In genomic region chr7:47418910-47419309, GRCh38 we compare ENCODE assay signal across 18 cellular contexts.
A peak's percentile ranks its signal among the peaks of the same experiment; 100 is the strongest.
DNase-seq lines count a peak whose midpoint lies in the region; ATAC-seq, FAIRE-seq and TF ChIP-seq lines count a peak whose summit lies in the region.
"Had no signal": no experiment of that assay in that cellular context is flagged by ENCODE, and none has a peak within 500 bp of the region (broad histone marks: within the 10 kb centered on the region; RNA-seq: fewer than 3 reads in every experiment).

No MANE protein-coding gene starts in this region.

- no peak overlapping the region for H2AFZ ChIP-seq in SK-N-SH (ENCODE audit: low read depth)

- no peaks in the 10 kb centered on the region for H3K79me2 ChIP-seq in SK-N-SH (ENCODE audit: insufficient read depth)

- no peaks in the 10 kb centered on the region for H4K20me1 ChIP-seq in SK-N-SH (ENCODE audit: insufficient read depth)

- TF ChIP-seq RAD21 in SK-N-SH (IDR thresholded peaks at IDR 0.05; ENCODE audit: low read length) = no peak

- intact Hi-C loops in left lung (cut with DNase I) = no loop called here

- WGBS in SK-N-SH (ENCODE audit: low lambda C conversion rate) = 74% methylated on average over 3 of the region's 3 CpGs

- H3K4me1 ChIP-seq in SK-N-SH (ENCODE audit: control insufficient read depth in 1 of 2, insufficient read depth in 2 of 2, low read depth in 1 of 2, low read length in 1 of 2) (peaks cover 0 to 3% of the 10 kb centered on the region in 2 experiments; a peak in 1 of 4 replicates), left lung (no peaks in the 10 kb centered on the region)

- TF ChIP-seq CTCF in SK-N-SH (IDR thresholded peaks at IDR 0.05) (no peak), brain microvascular endothelial cell (IDR thresholded peaks at IDR 0.05; ENCODE audit: low read depth, low read length, missing control alignments) (no peak), left lung (IDR thresholded peaks at IDR 0.05) (no peak)

- H3K4me2 ChIP-seq in SK-N-SH = no peak overlapping the region

- H3K27me3 ChIP-seq in SK-N-SH (ENCODE audit: insufficient read depth) (no peaks in the 10 kb centered on the region), brain microvascular endothelial cell (replicated peaks) (no peaks in the 10 kb centered on the region), left lung (no peaks in the 10 kb centered on the region)

- no peaks in the 10 kb centered on the region for H3K4me1 Mint-ChIP-seq in activated naive CD4-positive, alpha-beta T cell treated with anti-CD3 and anti-CD28 coated beads, Interleukin-2, amount 10 ng/mL, durations not matched to agents 7 days and 5 days

- H3K27ac ChIP-seq in SK-N-SH (ENCODE audit: low read depth in 2 of 2, low read length in 1 of 2) (no peak overlapping the region), brain microvascular endothelial cell (no peak overlapping the region), left lung (no peak overlapping the region)
- H3K27ac ChIP-seq: 22Rv1 had no signal

- H3K4me3 Mint-ChIP-seq in activated naive CD4-positive, alpha-beta T cell treated with anti-CD3 and anti-CD28 coated beads, Interleukin-2, amount 10 ng/mL, durations not matched to agents 7 days and 5 days = no peak overlapping the region
- H3K4me3 Mint-ChIP-seq: effector memory CD8-positive, alpha-beta T cell; naive B cell had no signal

- ATAC-seq in SK-N-SH treated with all-trans-retinoic acid at 6 μM for 48 hours (no peak), left lung (peak; percentile 14), HG03280 (IDR thresholded peaks at IDR 0.05; ENCODE audit: unreplicated experiment) (no peak)
- ATAC-seq: effector memory CD8-positive, alpha-beta T cell had no signal

- H3K4me3 ChIP-seq in SK-N-SH (ENCODE audit: low read depth in 2 of 2, low read length in 1 of 2) (no peak overlapping the region), brain microvascular endothelial cell (ENCODE audit: low read depth, low read length) (no peak overlapping the region), left lung (no peak overlapping the region)

- no peaks in the 10 kb centered on the region for H3F3A ChIP-seq in SK-N-SH (replicated peaks; ENCODE audit: insufficient read depth)

- in situ Hi-C loops in brain microvascular endothelial cell (cut with HindIII; ENCODE audit: low pct_ligation_motif_present, low sequenced_read_pairs) = no loop called here

- no peak overlapping the region for H3K9ac ChIP-seq in SK-N-SH

- H3K27ac Mint-ChIP-seq in activated naive CD4-positive, alpha-beta T cell treated with anti-CD3 and anti-CD28 coated beads, Interleukin-2, amount 10 ng/mL, durations not matched to agents 7 days and 5 days = no peak overlapping the region
- H3K27ac Mint-ChIP-seq: effector memory CD8-positive, alpha-beta T cell had no signal

- no peaks in the 10 kb centered on the region for H3K9me2 ChIP-seq in SK-N-SH

- peaks cover 69 to 82% of the 10 kb centered on the region in 2 experiments for H3K36me3 ChIP-seq in SK-N-SH (replicated peaks in 1 of 2; ENCODE audit: control insufficient read depth in 1 of 2, insufficient read depth in 2 of 2, low read length in 1 of 2)
- H3K36me3 ChIP-seq in brain microvascular endothelial cell (replicated peaks) = peaks cover 38% of the 10 kb centered on the region
- H3K36me3 ChIP-seq in left lung = peaks cover 0 to 83% of the 10 kb centered on the region in 2 donors

- POLR2A ChIA-PET in SK-N-SH (lab: Yijun Ruan, JAX) = no interaction called here

- CTCF ChIA-PET in SK-N-SH (lab: Yijun Ruan, JAX) = interaction anchor here (1.0 to 2.6 kb wide), 7 partner anchors 17 to 163 kb away, joined by 3 to 13 read pairs (median 3); no protein-coding TSS in a partner anchor
- CTCF ChIA-PET in activated naive CD4-positive, alpha-beta T cell treated with anti-CD3 and anti-CD28 coated beads, Interleukin-2, amount 10 ng/mL, durations not matched to agents 7 days and 5 days (lab: Charles Lee) = no interaction called here

- peak; percentile 46 for FAIRE-seq in urothelium cell line (lab: Jason Lieb, UNC)
- FAIRE-seq: keratinocyte had no signal

- no peaks in the 10 kb centered on the region for H3K36me3 Mint-ChIP-seq in activated naive CD4-positive, alpha-beta T cell treated with anti-CD3 and anti-CD28 coated beads, Interleukin-2, amount 10 ng/mL, durations not matched to agents 7 days and 5 days

- no peaks in the 10 kb centered on the region for H3K9me3 Mint-ChIP-seq in activated naive CD4-positive, alpha-beta T cell treated with anti-CD3 and anti-CD28 coated beads, Interleukin-2, amount 10 ng/mL, durations not matched to agents 7 days and 5 days
- H3K9me3 Mint-ChIP-seq: effector memory CD8-positive, alpha-beta T cell had no signal

- no peak for TF ChIP-seq EP300 in SK-N-SH (IDR thresholded peaks at IDR 0.05; ENCODE audit: borderline replicate concordance in 1 of 2, low read depth in 1 of 2, low read length in 1 of 2)

- DNase-seq in SK-N-SH (no peak), brain microvascular endothelial cell (peak; percentile 52), left lung (no peak), urothelium cell line (ENCODE audit: low spot score) (peak; percentile 27), T1000 (lab: John Stamatoyannopoulos, UW) (no peak)
- DNase-seq in activated naive CD4-positive, alpha-beta T cell treated with anti-CD3 and anti-CD28 coated beads, Interleukin-2, amount 10 ng/mL, durations not matched to agents 7 days and 5 days = no peak
- DNase-seq: activated effector memory CD4-positive, alpha-beta T cell treated with anti-CD3 and anti-CD28 coated beads, Interleukin-2, amount 50 U/mL, for 16 hours; effector memory CD8-positive, alpha-beta T cell; glutamatergic neuron; naive B cell; NCI-H2171; retina; SIG-M5; stimulated activated naive CD4-positive, alpha-beta T cell treated with Interleukin-2 at 50 U/mL for 16 hours had no signal

- no peaks in the 10 kb centered on the region for H3K9me3 ChIP-seq in SK-N-SH
- no peaks in the 10 kb centered on the region for H3K9me3 ChIP-seq in left lung

- no peaks in the 10 kb centered on the region for H3K27me3 Mint-ChIP-seq in activated naive CD4-positive, alpha-beta T cell treated with anti-CD3 and anti-CD28 coated beads, Interleukin-2, amount 10 ng/mL, durations not matched to agents 7 days and 5 days
- H3K27me3 Mint-ChIP-seq: naive B cell had no signal

TF ChIP-seq in SK-N-SH, 30 proteins besides CTCF, POLR2A, EP300 and RAD21:
- TF ChIP-seq FOXJ3 (CRISPR knock-in tag; IDR thresholded peaks at IDR 0.05) (no peak), FOSL2 (IDR thresholded peaks at IDR 0.05; ENCODE audit: borderline replicate concordance, low read depth) (peak; percentile 27; the same call in 1 of the 2 replicates)

TF ChIP-seq in SK-N-SH treated with all-trans-retinoic acid at 6 μM for 48 hours, 23 proteins besides CTCF, POLR2A, EP300 and RAD21:
- TF ChIP-seq ESRRG (CRISPR knock-in tag; IDR thresholded peaks at IDR 0.05) = no peak
- TF ChIP-seq TCF4 (CRISPR knock-in tag; IDR thresholded peaks at IDR 0.05; ENCODE audit: borderline replicate concordance) = no peak
- TF ChIP-seq TOX (CRISPR knock-in tag; IDR thresholded peaks at IDR 0.05; ENCODE audit: borderline replicate concordance) = no peak
- no peak for TF ChIP-seq ZNF8 (CRISPR knock-in tag; IDR thresholded peaks at IDR 0.05)
- no peak for TF ChIP-seq BACH2 (CRISPR knock-in tag; IDR thresholded peaks at IDR 0.05; ENCODE audit: borderline replicate concordance)
- no peak for TF ChIP-seq ZC3H10 (CRISPR knock-in tag; IDR thresholded peaks at IDR 0.05)
- TF ChIP-seq CSRNP3 (CRISPR knock-in tag; IDR thresholded peaks at IDR 0.05) = no peak
- no peak for TF ChIP-seq TSHZ2 (CRISPR knock-in tag; IDR thresholded peaks at IDR 0.05)

Comparison
In these comparisons a context has a peak if more than half of its experiments do, and no peak if none do; other contexts are left out.
1. DNase-seq: peak in brain microvascular endothelial cell (single experiment) and urothelium cell line (single experiment); none in SK-N-SH (single experiment), left lung (0 of 2), activated naive CD4-positive, alpha-beta T cell treated with anti-CD3 and anti-CD28 coated beads, Interleukin-2, amount 10 ng/mL, durations not matched to agents 7 days and 5 days (single experiment) and T1000 (single experiment).